ENCODE assay signal across 10 cellular contexts in genomic region chr2:231123362-231123898, GRCh38. TPM values are rescaled to one million over a fixed set of nuclear protein-coding genes. Genes with fewer than 3 reads are reported as not detected.
DNase-seq lines count a peak whose midpoint lies in the region; ATAC-seq and TF ChIP-seq lines count a peak whose summit lies in the region.
"Had no signal": no experiment of that assay in that cellular context is flagged by ENCODE, and none has a peak within 500 bp of the region (broad histone marks: within the 10 kb centered on the region; RNA-seq: fewer than 3 reads in every experiment).

No MANE protein-coding gene starts in this region.

- H3K4me3 ChIP-seq in GM12865 (ENCODE audit: low read depth, low read length) (no peak overlapping the region), parathyroid adenoma (ENCODE audit: low read depth, low read length) (no peak overlapping the region)

- peaks cover 5% of the 10 kb centered on the region for H3K4me1 ChIP-seq in parathyroid adenoma

- peak overlapping the region; percentile 42 for H3K4me2 ChIP-seq in parathyroid adenoma (ENCODE audit: low read length)

- no peaks in the 10 kb centered on the region for H3K9me3 ChIP-seq in parathyroid adenoma (ENCODE audit: control insufficient read depth, low read length)

- H3K4me3 Mint-ChIP-seq in T-helper 2 cell treated with Interferon-gamma antibody and Interleukin-4, amounts not matched to agents 5 μg/mL and 100 μg/mL, for 36 hours = peak overlapping the region; percentile 74

- no peak overlapping the region for H2AFZ ChIP-seq in parathyroid adenoma

- peak overlapping the region; percentile 86 for H3K27ac Mint-ChIP-seq in T-helper 2 cell treated with Interferon-gamma antibody and Interleukin-4, amounts not matched to agents 5 μg/mL and 100 μg/mL, for 36 hours

- no peak for TF ChIP-seq CTCF in GM12865 (IDR thresholded peaks at IDR 0.05; ENCODE audit: insufficient read depth, low read depth, low read length, missing control alignments)
- no peak for TF ChIP-seq CTCF in parathyroid adenoma (IDR thresholded peaks at IDR 0.05)

- no peak overlapping the region for H3K9ac ChIP-seq in parathyroid adenoma

- peaks cover 13% of the 10 kb centered on the region for H3K36me3 Mint-ChIP-seq in T-helper 2 cell treated with Interferon-gamma antibody and Interleukin-4, amounts not matched to agents 5 μg/mL and 100 μg/mL, for 36 hours (ENCODE audit: low read depth)

- no peaks in the 10 kb centered on the region for H3K27me3 ChIP-seq in parathyroid adenoma (ENCODE audit: control insufficient read depth, insufficient read depth, low read length)

- peaks cover 43% of the 10 kb centered on the region for H3K4me1 Mint-ChIP-seq in T-helper 2 cell treated with Interferon-gamma antibody and Interleukin-4, amounts not matched to agents 5 μg/mL and 100 μg/mL, for 36 hours (ENCODE audit: low read depth)

- peaks cover 3% of the 10 kb centered on the region for H3K79me2 ChIP-seq in parathyroid adenoma

- no peaks in the 10 kb centered on the region for H3K9me3 Mint-ChIP-seq in T-helper 2 cell treated with Interferon-gamma antibody and Interleukin-4, amounts not matched to agents 5 μg/mL and 100 μg/mL, for 36 hours

- no peak overlapping the region for H3K27ac ChIP-seq in parathyroid adenoma

- peak; percentile 20 for DNase-seq in GM12865 (ENCODE audit: low read depth)
- DNase-seq in T-helper 2 cell treated with Interferon-gamma antibody and Interleukin-4, amounts not matched to agents 5 μg/mL and 100 μg/mL, for 36 hours (ENCODE audit: low spot score) = no peak
- DNase-seq in foreskin melanocyte = peak; percentile 56
- DNase-seq in A172 (ENCODE audit: low spot score) = no peak
- no peak for DNase-seq in SIG-M5 treated with dmso at 0.1 percent for 504 hours (lab: John Stamatoyannopoulos, UW; ENCODE audit: unreplicated experiment)
- DNase-seq: DND-41, NCI-H146 had no signal

- ATAC-seq in GM21360 (IDR thresholded peaks at IDR 0.05; ENCODE audit: unreplicated experiment) (no peak), HG03139 (IDR thresholded peaks at IDR 0.05; ENCODE audit: unreplicated experiment) (no peak)

- no peaks in the 10 kb centered on the region for H3K36me3 ChIP-seq in parathyroid adenoma (ENCODE audit: control insufficient read depth, insufficient read depth, low read length)

- no peaks in the 10 kb centered on the region for H3K27me3 Mint-ChIP-seq in T-helper 2 cell treated with Interferon-gamma antibody and Interleukin-4, amounts not matched to agents 5 μg/mL and 100 μg/mL, for 36 hours (ENCODE audit: low read depth)

RNA-seq across cellular contexts. Expression of gene HTR2B, which starts 1.4 kb away (rescaled TPM):
- total RNA-seq in A172 (2014; rRNA removed; shearing (Covaris generic)) = 0.07 TPM in 1 of 2 replicates, not detected in the other

Comparison
In these comparisons a context has a peak if more than half of its experiments do, and no peak if none do; other contexts are left out.
1. DNase-seq: peak in GM12865 (single experiment) and foreskin melanocyte (single experiment); none in T-helper 2 cell treated with Interferon-gamma antibody and Interleukin-4, amounts not matched to agents 5 μg/mL and 100 μg/mL, for 36 hours (single experiment), A172 (single experiment) and SIG-M5 treated with dmso at 0.1 percent for 504 hours (single experiment).